Comparison of ENCODE assay signal across 18 cellular contexts in the genomic region with DNA sequence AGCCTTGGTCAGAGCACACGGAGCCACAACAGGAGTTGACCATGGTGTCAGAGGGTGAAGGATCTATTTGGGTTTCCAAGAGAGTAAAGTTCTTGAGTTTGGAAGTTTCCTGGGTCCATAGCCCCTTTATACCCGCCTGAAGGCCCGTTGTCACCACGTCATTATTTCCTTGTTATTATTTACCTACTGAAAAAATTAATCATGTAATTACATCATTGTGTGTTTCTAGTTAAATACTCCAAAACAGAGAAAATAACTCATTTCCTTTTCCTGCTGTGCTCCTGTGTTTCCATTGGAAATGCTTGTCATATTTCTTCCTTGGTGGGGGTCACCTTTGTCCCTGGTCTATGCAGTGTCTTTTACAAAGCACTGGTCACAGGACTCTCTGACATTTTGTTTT. TPM values are rescaled to one million over a fixed set of nuclear protein-coding genes. Genes with fewer than 3 reads are reported as not detected.
DNase-seq lines count a peak whose midpoint lies in the region; ATAC-seq, FAIRE-seq and TF ChIP-seq lines count a peak whose summit lies in the region.
"Had no signal": no experiment of that assay in that cellular context is flagged by ENCODE, and none has a peak within 500 bp of the region (broad histone marks: within the 10 kb centered on the region; RNA-seq: fewer than 3 reads in every experiment).

A gene (minus strand): TSS at position 101 of the 400 bp plus-strand sequence. CDS start 58 bp downstream, at position 43.

- TF ChIP-seq CTCF in A549 (IDR thresholded peaks at IDR 0.05): no peak

- FAIRE-seq in A549 (lab: Jason Lieb, UNC): no peak

- H2AFZ ChIP-seq in GM23248 (no peak within 1 kb of the TSS), mesenchymal stem cell (ENCODE audit: low read depth, low read length) (no peak within 1 kb of the TSS)

- H3K79me1 ChIP-seq in mesenchymal stem cell (replicated peaks; ENCODE audit: low read length, poor library complexity, severe bottlenecking): no peaks in the 10 kb centered on the region

- H3F3A ChIP-seq in GM23248 (ENCODE audit: insufficient read depth): peaks cover 30% of the 10 kb centered on the region

- H2BK5ac ChIP-seq in mesenchymal stem cell (ENCODE audit: low read depth, low read length, poor library complexity, severe bottlenecking): peak within 1 kb of the TSS; percentile 62

- H3K23ac ChIP-seq in mesenchymal stem cell (ENCODE audit: low read length in 2 of 2): no peak within 1 kb of the TSS

- no peaks in the 10 kb centered on the region for H3K79me2 ChIP-seq in GM23248 (ENCODE audit: insufficient read depth)

- H3K4ac ChIP-seq in mesenchymal stem cell (ENCODE audit: low read depth in 1 of 2, low read length in 2 of 2): no peak within 1 kb of the TSS

- peaks cover 24% of the 10 kb centered on the region; the same call in 2 of the 3 replicates for H3K4me1 ChIP-seq in A549
- H3K4me1 ChIP-seq in GM23248 (ENCODE audit: insufficient read depth): peaks cover 26% of the 10 kb centered on the region
- peaks cover 13% of the 10 kb centered on the region for H3K4me1 ChIP-seq in mesenchymal stem cell (ENCODE audit: control insufficient read depth, insufficient read depth, low read depth, low read length)

- ATAC-seq in A549 (no peak), HG03439 (IDR thresholded peaks at IDR 0.05; ENCODE audit: unreplicated experiment) (no peak)

- H3K4me2 ChIP-seq in A549 (peak within 1 kb of the TSS; percentile 11; the same call in 2 of the 3 replicates), GM23248 (ENCODE audit: unreplicated experiment) (peak within 1 kb of the TSS; percentile 65), mesenchymal stem cell (ENCODE audit: low read length, poor library complexity, severe bottlenecking) (no peak within 1 kb of the TSS)

- H3K9me3 ChIP-seq in A549 (no peaks in the 10 kb centered on the region), GM23248 (ENCODE audit: low read depth) (no peaks in the 10 kb centered on the region), SK-N-MC (ENCODE audit: low read depth, low read length) (no peaks in the 10 kb centered on the region), mesenchymal stem cell (ENCODE audit: control insufficient read depth, low read length) (no peaks in the 10 kb centered on the region)
- H3K9me3 ChIP-seq: SJCRH30 had no signal

- no peaks in the 10 kb centered on the region for H3K9me2 ChIP-seq in GM23248 (ENCODE audit: insufficient read depth)

- H3K27me3 ChIP-seq in GM23248 (replicated peaks; ENCODE audit: insufficient read depth) (no peaks in the 10 kb centered on the region), mesenchymal stem cell (ENCODE audit: control insufficient read depth in 1 of 2, insufficient read depth in 1 of 2, low read length in 2 of 2) (no peaks in the 10 kb centered on the region)
- H3K27me3 ChIP-seq: SJCRH30 had no signal

- POLR2A ChIA-PET in A549 (lab: Yijun Ruan, JAX): no interaction called here

- no peak for DNase-seq in A549 (ENCODE audit: low read depth in 1 of 2, low spot score in 1 of 2)
- DNase-seq in GM23248: no peak
- no peak for DNase-seq in SK-N-MC (ENCODE audit: low read depth, low spot score)
- no peak for DNase-seq in mesenchymal stem cell
- DNase-seq in NOMO-1 (lab: John Stamatoyannopoulos, UW; ENCODE audit: unreplicated experiment in 2 of 2): no peak
- DNase-seq in NCI-H2029 (lab: John Stamatoyannopoulos, UW): no peak
- DNase-seq: AML-193, DMS79 treated with DMSO at 0.1 percent for 48 hours, GDM1, H9, NCI-H1105, NCI-H510A treated with DMSO at 0.1 percent for 48 hours, NCI-H774, SW 1271 had no signal

- no peak for TF ChIP-seq EP300 in A549 (IDR thresholded peaks at IDR 0.05)

- CTCF ChIA-PET in A549 (lab: Yijun Ruan, JAX): no interaction called here

- H4K20me1 ChIP-seq in GM23248 (ENCODE audit: insufficient read depth): no peaks in the 10 kb centered on the region

- no peak for TF ChIP-seq RAD21 in A549 (conservative IDR thresholded peaks at IDR 0.05 in 1 of 2, IDR thresholded peaks at IDR 0.05 in 1 of 2)

- WGBS in A549 (ENCODE audit: missing lambda C conversion rate): 37% methylated on average over 4 of the region's 4 CpGs
- 56 to 59% methylated on average over 4 of the region's 4 CpGs for WGBS in GM23248 (ENCODE audit: low coverage in 1 of 2, low lambda C conversion rate in 2 of 2, missing lambda C conversion rate in 2 of 2), 2 experiments
- 100% methylated on average over 1 of the region's 4 CpGs for WGBS in mesenchymal stem cell

- H3K4me3 ChIP-seq in A549 (no peak within 1 kb of the TSS), GM23248 (no peak within 1 kb of the TSS), SK-N-MC (no peak within 1 kb of the TSS), mesenchymal stem cell (ENCODE audit: insufficient read depth in 1 of 2, low read depth in 1 of 2, low read length in 2 of 2) (no peak within 1 kb of the TSS)
- H3K4me3 ChIP-seq: SJCRH30 had no signal

- no peak within 1 kb of the TSS for H4K8ac ChIP-seq in mesenchymal stem cell (ENCODE audit: low read length)

- no peak within 1 kb of the TSS for H3K14ac ChIP-seq in mesenchymal stem cell (ENCODE audit: low read length in 2 of 2)

- H3K27ac ChIP-seq in A549 (peak within 1 kb of the TSS in 1 of 2 experiments; percentile 25; a peak in 2 of 6 replicates), GM23248 (peak within 1 kb of the TSS; percentile 65), SK-N-MC (peak within 1 kb of the TSS; percentile 94; the same call in 1 of the 2 replicates), mesenchymal stem cell (ENCODE audit: low read length, poor library complexity, severe bottlenecking) (peak within 1 kb of the TSS; percentile 66)
- H3K27ac ChIP-seq: C4-2B, SJCRH30 had no signal

- in situ Hi-C loops in GM23248 (cut with MboI): no loop called here

- H3K9ac ChIP-seq in GM23248: no peak within 1 kb of the TSS
- H3K9ac ChIP-seq in SK-N-MC (ENCODE audit: insufficient read length): no peak within 1 kb of the TSS
- H3K9ac ChIP-seq in mesenchymal stem cell (ENCODE audit: low read length): no peak within 1 kb of the TSS

- H3K36me3 ChIP-seq in GM23248 (ENCODE audit: low read depth): no peaks in the 10 kb centered on the region
- H3K36me3 ChIP-seq in SK-N-MC (ENCODE audit: insufficient read depth, low read length): no peaks in the 10 kb centered on the region; the same call in 1 of the 2 replicates
- no peaks in the 10 kb centered on the region for H3K36me3 ChIP-seq in mesenchymal stem cell (ENCODE audit: control insufficient read depth in 1 of 2, insufficient read depth in 2 of 2, low read depth in 1 of 2, low read length in 2 of 2)
- H3K36me3 ChIP-seq: SJCRH30 had no signal

- no peak within 1 kb of the TSS for H2BK120ac ChIP-seq in mesenchymal stem cell (ENCODE audit: low read depth, low read length)

- peak within 1 kb of the TSS; percentile 65 for H2AK5ac ChIP-seq in mesenchymal stem cell (ENCODE audit: low read length, severe bottlenecking)

- no peak within 1 kb of the TSS for H3K18ac ChIP-seq in mesenchymal stem cell (ENCODE audit: low read depth in 1 of 2, low read length in 2 of 2)

- no peak within 1 kb of the TSS for H2BK12ac ChIP-seq in mesenchymal stem cell (ENCODE audit: low read length in 2 of 2)

- no peak within 1 kb of the TSS for H2BK15ac ChIP-seq in mesenchymal stem cell (ENCODE audit: low read depth, poor library complexity, severe bottlenecking)

- TF ChIP-seq POLR2A in A549 (IDR thresholded peaks at IDR 0.05; ENCODE audit: low read length): no peak

- no peak within 1 kb of the TSS for H4K91ac ChIP-seq in mesenchymal stem cell (ENCODE audit: low read length)

TF ChIP-seq in A549, 52 proteins besides CTCF, POLR2A, EP300 and RAD21 (continues in another document):
- TF ChIP-seq EHMT2 (IDR thresholded peaks at IDR 0.05; ENCODE audit: low read depth) (no peak), ZC3H11A (IDR thresholded peaks at IDR 0.05) (no peak), MYC (IDR thresholded peaks at IDR 0.05; ENCODE audit: borderline replicate concordance, low read length) (no peak)
- TF ChIP-seq, protein P1, sequence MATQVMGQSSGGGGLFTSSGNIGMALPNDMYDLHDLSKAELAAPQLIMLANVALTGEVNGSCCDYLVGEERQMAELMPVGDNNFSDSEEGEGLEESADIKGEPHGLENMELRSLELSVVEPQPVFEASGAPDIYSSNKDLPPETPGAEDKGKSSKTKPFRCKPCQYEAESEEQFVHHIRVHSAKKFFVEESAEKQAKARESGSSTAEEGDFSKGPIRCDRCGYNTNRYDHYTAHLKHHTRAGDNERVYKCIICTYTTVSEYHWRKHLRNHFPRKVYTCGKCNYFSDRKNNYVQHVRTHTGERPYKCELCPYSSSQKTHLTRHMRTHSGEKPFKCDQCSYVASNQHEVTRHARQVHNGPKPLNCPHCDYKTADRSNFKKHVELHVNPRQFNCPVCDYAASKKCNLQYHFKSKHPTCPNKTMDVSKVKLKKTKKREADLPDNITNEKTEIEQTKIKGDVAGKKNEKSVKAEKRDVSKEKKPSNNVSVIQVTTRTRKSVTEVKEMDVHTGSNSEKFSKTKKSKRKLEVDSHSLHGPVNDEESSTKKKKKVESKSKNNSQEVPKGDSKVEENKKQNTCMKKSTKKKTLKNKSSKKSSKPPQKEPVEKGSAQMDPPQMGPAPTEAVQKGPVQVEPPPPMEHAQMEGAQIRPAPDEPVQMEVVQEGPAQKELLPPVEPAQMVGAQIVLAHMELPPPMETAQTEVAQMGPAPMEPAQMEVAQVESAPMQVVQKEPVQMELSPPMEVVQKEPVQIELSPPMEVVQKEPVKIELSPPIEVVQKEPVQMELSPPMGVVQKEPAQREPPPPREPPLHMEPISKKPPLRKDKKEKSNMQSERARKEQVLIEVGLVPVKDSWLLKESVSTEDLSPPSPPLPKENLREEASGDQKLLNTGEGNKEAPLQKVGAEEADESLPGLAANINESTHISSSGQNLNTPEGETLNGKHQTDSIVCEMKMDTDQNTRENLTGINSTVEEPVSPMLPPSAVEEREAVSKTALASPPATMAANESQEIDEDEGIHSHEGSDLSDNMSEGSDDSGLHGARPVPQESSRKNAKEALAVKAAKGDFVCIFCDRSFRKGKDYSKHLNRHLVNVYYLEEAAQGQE (IDR thresholded peaks at IDR 0.05): no peak

RNA-seq across cellular contexts. Expression of the gene that starts here (rescaled TPM):
- polyA plus RNA-seq in A549 (2011; rRNA removed) (not detected in 2 replicates), A549 (2017; fragmentation: RNase III; extraction: RNeasy Plus Mini Kit Qiagen cat#74134 plus additional on column Dnase treatment) (not detected in 3 replicates), GM23248 (2016; fragmentation: Nextera tagmentation; extraction: Ambion mirVana) (0.20 TPM in 1 of 2 replicates, not detected in the other)
- not detected in 2 replicates for polyA plus RNA-seq in A549 (2012; cell fraction: cytosol; rRNA removed)
- 0.05 and 0.11 TPM in 2 replicates for polyA plus RNA-seq in A549 (2012; cell fraction: nucleus; rRNA removed)
- not detected in 2 replicates for polyA minus RNA-seq in A549 (2011; rRNA and poly(A)+ RNA removed)
- not detected in 2 replicates for total RNA-seq in GM23248 (2014; rRNA removed; shearing (Covaris generic))
- 0.03 TPM for polyA plus RNA-seq in mesenchymal stem cell (2013, experiment 1 of 2)
- polyA plus RNA-seq in mesenchymal stem cell (2013, experiment 2 of 2): not detected
- total RNA-seq: H9, LHCN-M2, SJCRH30 had no signal
